ENCODE assay signal across 8 cellular contexts in genomic region chr1:114758251-114758832, GRCh38. TPM values are rescaled to one million over a fixed set of nuclear protein-coding genes. Genes with fewer than 3 reads are reported as not detected.
DNase-seq lines count a peak whose midpoint lies in the region; ATAC-seq and TF ChIP-seq lines count a peak whose summit lies in the region.

No MANE protein-coding gene starts in this region.

- no peaks in the 10 kb centered on the region for H3K9me3 ChIP-seq in CD8-positive, alpha-beta memory T cell (ENCODE audit: low read length)

- peak overlapping the region; percentile 92 for H3K4me3 ChIP-seq in CD8-positive, alpha-beta memory T cell (ENCODE audit: low read length)
- H3K4me3 ChIP-seq in astrocyte of the spinal cord (ENCODE audit: low read depth, low read length) (peak overlapping the region; percentile 88), mesendoderm (ENCODE audit: low read length) (no peak overlapping the region)

- in situ Hi-C loops in KBM-7 (cut with MboI; ENCODE audit: low pct_unique_long_range_greater_than_20kb, low sequenced_read_pairs) (no loop called here), astrocyte of the spinal cord (cut with HindIII; ENCODE audit: low sequenced_read_pairs) (no loop called here)

- H3K4me3 Mint-ChIP-seq in CD8-positive, alpha-beta memory T cell: peak overlapping the region; percentile 99 to 100 (median 100)

- peaks cover 40% of the 10 kb centered on the region for H3K79me2 ChIP-seq in mesendoderm (ENCODE audit: control insufficient read depth, insufficient read depth, low read length)

- no peak overlapping the region for H2BK15ac ChIP-seq in mesendoderm (replicated peaks; ENCODE audit: low read depth)

- H3K23ac ChIP-seq in mesendoderm (ENCODE audit: low read length): no peak overlapping the region

- no peak for TF ChIP-seq CTCF in astrocyte of the spinal cord (IDR thresholded peaks at IDR 0.05; ENCODE audit: low read depth, low read length)

- DNase-seq in CD8-positive, alpha-beta memory T cell: no peak
- DNase-seq in KBM-7 (peak; percentile 38), astrocyte of the spinal cord (ENCODE audit: low read depth, low spot score) (peak; percentile 8), mesendoderm (peak; percentile 16), SK-N-DZ (ENCODE audit: low spot score) (no peak), DMS79 (lab: John Stamatoyannopoulos, UW) (no peak), middle frontal gyrus (ENCODE audit: extremely low spot score, low spot score) (no peak)

- H3K18ac ChIP-seq in mesendoderm (ENCODE audit: low read length): no peak overlapping the region

- H3K9me3 Mint-ChIP-seq in CD8-positive, alpha-beta memory T cell: peaks cover 0 to 4% (median 3%) of the 10 kb centered on the region in 5 donors

- H3K36me3 Mint-ChIP-seq in CD8-positive, alpha-beta memory T cell: peaks cover 2 to 23% (median 5%) of the 10 kb centered on the region in 3 donors

- peak overlapping the region; percentile 99 for H3K27ac ChIP-seq in CD8-positive, alpha-beta memory T cell (ENCODE audit: low read depth, low read length)
- no peak overlapping the region for H3K27ac ChIP-seq in mesendoderm (ENCODE audit: low read depth, low read length)

- no peak for ATAC-seq in GM18868 (IDR thresholded peaks at IDR 0.05; ENCODE audit: unreplicated experiment)

- H4K8ac ChIP-seq in mesendoderm (ENCODE audit: low read depth, low read length): no peak overlapping the region

- no peak overlapping the region for H3K4me2 ChIP-seq in mesendoderm (ENCODE audit: low read length)

- no peak overlapping the region for H3K56ac ChIP-seq in mesendoderm (ENCODE audit: low read length)

- WGBS in mesendoderm (ENCODE audit: extremely low coverage, insufficient coverage, low lambda C conversion rate): no CpG with 5 or more reads among the region's 6 CpGs

- H3K4me1 ChIP-seq in CD8-positive, alpha-beta memory T cell (ENCODE audit: insufficient read depth, low read length): peaks cover 38% of the 10 kb centered on the region
- peaks cover 5% of the 10 kb centered on the region for H3K4me1 ChIP-seq in mesendoderm (ENCODE audit: control insufficient read depth, low read depth, low read length)

- CTCF ChIA-PET in CD8-positive, alpha-beta memory T cell (lab: Charles Lee): interaction anchor here (0.9 to 1.5 kb wide), 3 partner anchors 21 to 36 kb away, joined by 3 to 5 read pairs (median 5); partner anchors contain the start of gene SIKE1

- H2AK5ac ChIP-seq in mesendoderm (ENCODE audit: low read length): no peak overlapping the region

- no peak overlapping the region for H2BK120ac ChIP-seq in mesendoderm (ENCODE audit: low read depth, low read length)

- no peaks in the 10 kb centered on the region for H3K36me3 ChIP-seq in CD8-positive, alpha-beta memory T cell (ENCODE audit: insufficient read depth, low read length)
- no peaks in the 10 kb centered on the region for H3K36me3 ChIP-seq in mesendoderm (ENCODE audit: control insufficient read depth, insufficient read depth, low read length)

- H3K79me1 ChIP-seq in mesendoderm (ENCODE audit: low read length): peaks cover 3% of the 10 kb centered on the region

- peak overlapping the region; percentile 98 to 100 (median 100) for H3K27ac Mint-ChIP-seq in CD8-positive, alpha-beta memory T cell

- no peaks in the 10 kb centered on the region for H3K27me3 ChIP-seq in CD8-positive, alpha-beta memory T cell (ENCODE audit: insufficient read depth, low read length, poor library complexity, severe bottlenecking)
- no peaks in the 10 kb centered on the region for H3K27me3 ChIP-seq in mesendoderm (ENCODE audit: insufficient read depth, low read length, poor library complexity)

- H3K9ac ChIP-seq in mesendoderm (ENCODE audit: low read length): peak overlapping the region; percentile 2

- POLR2A ChIA-PET in CD8-positive, alpha-beta memory T cell (lab: Charles Lee): interaction anchor here (1.1 to 2.2 kb wide), 4 partner anchors 22 to 177 kb away, joined by 3 to 15 read pairs (median 7); partner anchors contain the start of genes BCAS2, DENND2C, NRAS and SIKE1

- H3K27me3 Mint-ChIP-seq in CD8-positive, alpha-beta memory T cell: no peaks in the 10 kb centered on the region

- no peak overlapping the region for H3K4ac ChIP-seq in mesendoderm (ENCODE audit: low read depth, low read length)

- no peak overlapping the region for H2BK5ac ChIP-seq in mesendoderm (ENCODE audit: low read length)

- H4K5ac ChIP-seq in mesendoderm (ENCODE audit: low read length): no peak overlapping the region

- peaks cover 46 to 57% (median 52%) of the 10 kb centered on the region in 3 donors for H3K4me1 Mint-ChIP-seq in CD8-positive, alpha-beta memory T cell

RNA-seq across cellular contexts. Expression of gene CSDE1, which starts 0.6 kb away (rescaled TPM):
- total RNA-seq in CD8-positive, alpha-beta memory T cell: 100 to 1,000 TPM; 481 to 513 TPM
- 357 TPM for polyA plus RNA-seq in CD8-positive, alpha-beta memory T cell
- polyA plus RNA-seq in mesendoderm (2013, experiment 1 of 2): 451 TPM
- 450 TPM for polyA plus RNA-seq in mesendoderm (2013, experiment 2 of 2)
- polyA plus RNA-seq in SK-N-DZ (2014; cell fraction: cytosol; rRNA removed): 289 and 378 TPM in 2 replicates
- polyA plus RNA-seq in SK-N-DZ (2014; cell fraction: nucleus; rRNA removed): 279 and 290 TPM in 2 replicates

RNA-seq across cellular contexts. Expression of gene SIKE1, which starts 22.1 kb away (rescaled TPM):
- 10 to 100 TPM; 66.0 to 70.3 TPM for total RNA-seq in CD8-positive, alpha-beta memory T cell
- 29.7 TPM for polyA plus RNA-seq in CD8-positive, alpha-beta memory T cell
- 36.6 TPM for polyA plus RNA-seq in mesendoderm (2013, experiment 1 of 2)
- 39.3 TPM for polyA plus RNA-seq in mesendoderm (2013, experiment 2 of 2)
- 51.2 and 56.9 TPM in 2 replicates for polyA plus RNA-seq in SK-N-DZ (2014; cell fraction: cytosol; rRNA removed)
- polyA plus RNA-seq in SK-N-DZ (2014; cell fraction: nucleus; rRNA removed): 25.7 and 41.7 TPM in 2 replicates

RNA-seq across cellular contexts. Expression of gene NRAS, which starts 41.8 kb away (rescaled TPM):
- 10 to 100 TPM; 77.6 to 78.2 TPM for total RNA-seq in CD8-positive, alpha-beta memory T cell
- polyA plus RNA-seq in CD8-positive, alpha-beta memory T cell: 27.1 TPM
- polyA plus RNA-seq in mesendoderm (2013, experiment 1 of 2): 69.5 TPM
- 68.1 TPM for polyA plus RNA-seq in mesendoderm (2013, experiment 2 of 2)
- polyA plus RNA-seq in SK-N-DZ (2014; cell fraction: cytosol; rRNA removed): 52.1 and 55.4 TPM in 2 replicates
- 17.7 and 18.0 TPM in 2 replicates for polyA plus RNA-seq in SK-N-DZ (2014; cell fraction: nucleus; rRNA removed)

Comparison
In these comparisons a context has a peak if more than half of its experiments do, and no peak if none do; other contexts are left out.
1. DNase-seq: peak in KBM-7 (single experiment), astrocyte of the spinal cord (single experiment) and mesendoderm (single experiment); none in CD8-positive, alpha-beta memory T cell (0 of 5), SK-N-DZ (single experiment), DMS79 (single experiment) and middle frontal gyrus (single experiment).